Comparison of ENCODE assay signal across 8 cellular contexts in genomic region chr4:8391972-8392371, GRCh38. TPM values are rescaled to one million over a fixed set of nuclear protein-coding genes. Genes with fewer than 3 reads are reported as not detected.
A peak's percentile ranks its signal among the peaks of the same experiment; 100 is the strongest.
DNase-seq lines count a peak whose midpoint lies in the region; ATAC-seq and TF ChIP-seq lines count a peak whose summit lies in the region.

No MANE protein-coding gene starts in this region.

- TF ChIP-seq CTCF in GM20000 (IDR thresholded peaks at IDR 0.05; ENCODE audit: extremely low read depth, missing control alignments), result no peak
- peak in 3 of 56 donors; percentile 9 to 17 (median 11) for TF ChIP-seq CTCF in dorsolateral prefrontal cortex (IDR thresholded peaks at IDR 0.05 in 54 of 56, conservative IDR thresholded peaks at IDR 0.05 in 2 of 56; ENCODE audit: low read depth in 1 of 56, partially characterized antibody in 56 of 56)
- TF ChIP-seq CTCF in psoas muscle (IDR thresholded peaks at IDR 0.05), result peak; percentile 8
- no peak for TF ChIP-seq CTCF in MM.1S (IDR thresholded peaks at IDR 0.05; ENCODE audit: low read length)

- H4K20me1 ChIP-seq in MM.1S (ENCODE audit: insufficient read depth, low read length), result no peaks in the 10 kb centered on the region

- peak; percentile 75 for DNase-seq in DMS 273 (lab: John Stamatoyannopoulos, UW; ENCODE audit: unreplicated experiment)
- peak; percentile 68 for DNase-seq in GM20000 (ENCODE audit: low spot score)
- peak in 7 of 10 donors; percentile 60 to 77 (median 68) for DNase-seq in dorsolateral prefrontal cortex
- DNase-seq in psoas muscle, result peak; percentile 71 to 83
- no peak for DNase-seq in MM.1S
- DNase-seq in ecto neural progenitor cell (ENCODE audit: low spot score), result no peak
- DNase-seq in activated naive CD8-positive, alpha-beta T cell treated with anti-CD3 and anti-CD28 coated beads, Interleukin-2, amount 50 U/mL, for 24 hours, result no peak

- H3K9me3 ChIP-seq in psoas muscle (no peaks in the 10 kb centered on the region), MM.1S (replicated peaks; ENCODE audit: insufficient read depth, low read length) (no peaks in the 10 kb centered on the region)

- peak; percentile 84 for ATAC-seq in HG03565 (IDR thresholded peaks at IDR 0.05; ENCODE audit: unreplicated experiment)
- peak; percentile 83 to 85 (median 84) for ATAC-seq in psoas muscle
- ATAC-seq in activated naive CD8-positive, alpha-beta T cell treated with anti-CD3 and anti-CD28 coated beads, Interleukin-2, amount 50 U/mL, for 24 hours, result no peak

- no peaks in the 10 kb centered on the region for H3K9me2 ChIP-seq in MM.1S (replicated peaks; ENCODE audit: insufficient read depth, low read length)

- no peaks in the 10 kb centered on the region for H3K27me3 Mint-ChIP-seq in activated naive CD8-positive, alpha-beta T cell treated with anti-CD3 and anti-CD28 coated beads, Interleukin-2, amount 50 U/mL, for 24 hours

- intact Hi-C loops in dorsolateral prefrontal cortex (cut with DNase I) (loop anchor here in 1 of 2 donors (5.0 kb wide), 1 partner anchor 40 kb away; no protein-coding TSS in a partner anchor), psoas muscle (cut with DNase I) (loop anchor here in 1 of 2 donors (5.0 kb wide), 1 partner anchor 60 kb away; no protein-coding TSS in a partner anchor)

- peak overlapping the region in 58 of 59 donors; percentile 10 to 99 (median 90) for H3K27ac ChIP-seq in dorsolateral prefrontal cortex
- H3K27ac ChIP-seq in psoas muscle, result peak overlapping the region; percentile 88
- no peak overlapping the region for H3K27ac ChIP-seq in MM.1S (ENCODE audit: low read length)

- peaks cover 3% of the 10 kb centered on the region for H3K4me1 Mint-ChIP-seq in activated naive CD8-positive, alpha-beta T cell treated with anti-CD3 and anti-CD28 coated beads, Interleukin-2, amount 50 U/mL, for 24 hours

- no peak overlapping the region for H3K27ac Mint-ChIP-seq in activated naive CD8-positive, alpha-beta T cell treated with anti-CD3 and anti-CD28 coated beads, Interleukin-2, amount 50 U/mL, for 24 hours

- 38 to 43% (median 41%) methylated on average over 9 of the region's 9 CpGs for WGBS in psoas muscle, 3 donors

- peaks cover 15% of the 10 kb centered on the region for H3K36me3 Mint-ChIP-seq in activated naive CD8-positive, alpha-beta T cell treated with anti-CD3 and anti-CD28 coated beads, Interleukin-2, amount 50 U/mL, for 24 hours (ENCODE audit: low read depth)

- H3K36me3 ChIP-seq in psoas muscle (ENCODE audit: insufficient read depth in 1 of 2, low read depth in 1 of 2) (peaks cover 0 to 45% of the 10 kb centered on the region in 2 donors), MM.1S (replicated peaks; ENCODE audit: insufficient read depth, low read length) (no peaks in the 10 kb centered on the region)

- H3K9me3 Mint-ChIP-seq in activated naive CD8-positive, alpha-beta T cell treated with anti-CD3 and anti-CD28 coated beads, Interleukin-2, amount 50 U/mL, for 24 hours, result no peaks in the 10 kb centered on the region

- no peak overlapping the region for H2AFZ ChIP-seq in MM.1S (ENCODE audit: low read length)

- H3K9ac ChIP-seq in MM.1S (ENCODE audit: low read length), result no peak overlapping the region

- H3K27me3 ChIP-seq in dorsolateral prefrontal cortex (no peaks in the 10 kb centered on the region), psoas muscle (ENCODE audit: insufficient read depth in 3 of 3, low read length in 2 of 3) (no peaks in the 10 kb centered on the region), MM.1S (replicated peaks; ENCODE audit: insufficient read depth, low read length) (no peaks in the 10 kb centered on the region)

- H3F3A ChIP-seq in MM.1S (ENCODE audit: insufficient read depth, low read length), result no peaks in the 10 kb centered on the region

- H3K4me1 ChIP-seq in psoas muscle, result peaks cover 39% of the 10 kb centered on the region
- no peaks in the 10 kb centered on the region for H3K4me1 ChIP-seq in MM.1S (ENCODE audit: low read length)

- H3K79me2 ChIP-seq in MM.1S (ENCODE audit: low read length), result no peaks in the 10 kb centered on the region

- H3K4me2 ChIP-seq in MM.1S (ENCODE audit: low read depth, low read length), result no peak overlapping the region

- H3K4me3 ChIP-seq in dorsolateral prefrontal cortex (peak overlapping the region in 1 of 59 donors; percentile 22), psoas muscle (no peak overlapping the region), MM.1S (ENCODE audit: low read length) (no peak overlapping the region)

- H3K4me3 Mint-ChIP-seq in activated naive CD8-positive, alpha-beta T cell treated with anti-CD3 and anti-CD28 coated beads, Interleukin-2, amount 50 U/mL, for 24 hours, result no peak overlapping the region

RNA-seq across cellular contexts. Expression of gene ACOX3, which starts 48.6 kb away (rescaled TPM):
- 10 to 100 TPM; 22.8 to 47.3 (median 34.4) TPM for total RNA-seq in dorsolateral prefrontal cortex
- 10 to 100 TPM; 10.3 to 18.8 (median 12.6) TPM for total RNA-seq in psoas muscle
- polyA plus RNA-seq in psoas muscle, result 10 to 100 TPM in 1 of 3 donors, 1 to 10 TPM in 2; 5.6 to 10.8 (median 8.1) TPM

RNA-seq across cellular contexts. Expression of gene TRMT44, which starts 48.6 kb away (rescaled TPM):
- total RNA-seq in dorsolateral prefrontal cortex, result 10 to 100 TPM; 24.4 to 65.0 (median 40.3) TPM
- total RNA-seq in psoas muscle, result 1 to 10 TPM; 5.4 to 9.1 (median 6.8) TPM
- 1 to 10 TPM; 3.4 to 5.0 (median 3.6) TPM for polyA plus RNA-seq in psoas muscle

Comparison
In these comparisons a context has a peak if more than half of its experiments do, and no peak if none do; other contexts are left out.
1. DNase-seq: peak in DMS 273 (single experiment), GM20000 (single experiment), dorsolateral prefrontal cortex (7 of 10) and psoas muscle (2 of 2); none in MM.1S (single experiment), ecto neural progenitor cell (single experiment) and activated naive CD8-positive, alpha-beta T cell treated with anti-CD3 and anti-CD28 coated beads, Interleukin-2, amount 50 U/mL, for 24 hours (single experiment).